In genomic region chr19:46599716-46600392, GRCh38 we compare ENCODE assay signal across 8 cellular contexts. TPM values are rescaled to one million over a fixed set of nuclear protein-coding genes. Genes with fewer than 3 reads are reported as not detected.
A peak's percentile ranks its signal among the peaks of the same experiment; 100 is the strongest.
DNase-seq lines count a peak whose midpoint lies in the region; ATAC-seq lines count a peak whose summit lies in the region.

No MANE protein-coding gene starts in this region.

- no peaks in the 10 kb centered on the region for H3K9me3 ChIP-seq in iPS DF 6.9 (ENCODE audit: control insufficient read depth, insufficient read depth, low read length)

- intact Hi-C loops in activated T-helper 1 cell treated with anti-CD3 and anti-CD28 coated beads, Interleukin-12 subunit alpha, Interleukin-12 subunit beta, Interleukin-2, Interleukin-4 antibody, amounts not matched to agents 30 ng/mL and 10 ng/mL and 1 ng/mL, durations not matched to agents 14 hours and 24 hours and 36 hours (cut with micrococcal nuclease), result loop anchor here (1.0 to 5.0 kb wide), 6 partner anchors 34 to 513 kb away; partner anchors contain the start of genes AP2S1, DACT3, SLC1A5 and ZC3H4

- H3K27ac Mint-ChIP-seq in activated T-helper 1 cell treated with anti-CD3 and anti-CD28 coated beads, Interleukin-12 subunit alpha, Interleukin-12 subunit beta, Interleukin-2, Interleukin-4 antibody, amounts not matched to agents 30 ng/mL and 10 ng/mL and 1 ng/mL, durations not matched to agents 14 hours and 24 hours and 36 hours, result peak overlapping the region; percentile 100
- H3K27ac Mint-ChIP-seq in stimulated activated naive B cell treated with anti-CD40 and anti-IgM and Interleukin-4, amounts not matched to agents 10 μg/mL and 1 μg/mL and 100 μg/mL, for 72 hours, result peak overlapping the region; percentile 100

- in situ Hi-C loops in ACHN (cut with HindIII; ENCODE audit: low pct_ligation_motif_present, low pct_unique_long_range_greater_than_20kb, low sequenced_read_pairs), result no loop called here

- H3K36me3 Mint-ChIP-seq in activated T-helper 1 cell treated with anti-CD3 and anti-CD28 coated beads, Interleukin-12 subunit alpha, Interleukin-12 subunit beta, Interleukin-2, Interleukin-4 antibody, amounts not matched to agents 30 ng/mL and 10 ng/mL and 1 ng/mL, durations not matched to agents 14 hours and 24 hours and 36 hours (ENCODE audit: low read depth), result peaks cover 25% of the 10 kb centered on the region
- H3K36me3 Mint-ChIP-seq in stimulated activated naive B cell treated with anti-CD40 and anti-IgM and Interleukin-4, amounts not matched to agents 10 μg/mL and 1 μg/mL and 100 μg/mL, for 72 hours, result peaks cover 14 to 29% of the 10 kb centered on the region in 2 donors

- DNase-seq in DMS79 treated with DMSO at 0.1 percent for 48 hours (lab: John Stamatoyannopoulos, UW) (peak; percentile 35), DMS79 (lab: John Stamatoyannopoulos, UW) (no peak), iPS DF 6.9 (ENCODE audit: low read depth, low spot score) (no peak), ACHN (no peak), DMS153 treated with DMSO at 0.1 percent for 48 hours (lab: John Stamatoyannopoulos, UW; ENCODE audit: unreplicated experiment) (no peak)
- DNase-seq in activated T-helper 1 cell treated with anti-CD3 and anti-CD28 coated beads, Interleukin-12 subunit alpha, Interleukin-12 subunit beta, Interleukin-2, Interleukin-4 antibody, amounts not matched to agents 30 ng/mL and 10 ng/mL and 1 ng/mL, durations not matched to agents 14 hours and 24 hours and 36 hours (ENCODE audit: low spot score), result no peak
- no peak for DNase-seq in stimulated activated naive B cell treated with anti-CD40 and anti-IgM and Interleukin-4, amounts not matched to agents 10 μg/mL and 1 μg/mL and 100 μg/mL, for 72 hours

- H3K27me3 ChIP-seq in iPS DF 6.9 (ENCODE audit: control insufficient read depth, insufficient read depth, low read length), result no peaks in the 10 kb centered on the region

- H3K27ac ChIP-seq in iPS DF 6.9 (ENCODE audit: low read length), result no peak overlapping the region

- H3K4me3 ChIP-seq in iPS DF 6.9 (ENCODE audit: low read length), result peak overlapping the region; percentile 4; the same call in 1 of the 2 replicates

- H3K4me3 Mint-ChIP-seq in activated T-helper 1 cell treated with anti-CD3 and anti-CD28 coated beads, Interleukin-12 subunit alpha, Interleukin-12 subunit beta, Interleukin-2, Interleukin-4 antibody, amounts not matched to agents 30 ng/mL and 10 ng/mL and 1 ng/mL, durations not matched to agents 14 hours and 24 hours and 36 hours, result peak overlapping the region; percentile 100
- peak overlapping the region; percentile 96 to 99 for H3K4me3 Mint-ChIP-seq in stimulated activated naive B cell treated with anti-CD40 and anti-IgM and Interleukin-4, amounts not matched to agents 10 μg/mL and 1 μg/mL and 100 μg/mL, for 72 hours

- peaks cover 27% of the 10 kb centered on the region for H3K9me3 Mint-ChIP-seq in activated T-helper 1 cell treated with anti-CD3 and anti-CD28 coated beads, Interleukin-12 subunit alpha, Interleukin-12 subunit beta, Interleukin-2, Interleukin-4 antibody, amounts not matched to agents 30 ng/mL and 10 ng/mL and 1 ng/mL, durations not matched to agents 14 hours and 24 hours and 36 hours
- H3K9me3 Mint-ChIP-seq in stimulated activated naive B cell treated with anti-CD40 and anti-IgM and Interleukin-4, amounts not matched to agents 10 μg/mL and 1 μg/mL and 100 μg/mL, for 72 hours, result peaks cover 10% of the 10 kb centered on the region in 2 donors

- no peak for ATAC-seq in stimulated activated naive B cell treated with anti-CD40 and anti-IgM and Interleukin-4, amounts not matched to agents 10 μg/mL and 1 μg/mL and 100 μg/mL, for 72 hours (replicated peaks)
- no peak for ATAC-seq in GM21447 (IDR thresholded peaks at IDR 0.05; ENCODE audit: unreplicated experiment)

- no CpG with 5 or more reads among the region's 9 CpGs for WGBS in iPS DF 6.9 (ENCODE audit: insufficient coverage, insufficient read length)

- no peaks in the 10 kb centered on the region for H3K36me3 ChIP-seq in iPS DF 6.9 (ENCODE audit: control insufficient read depth, insufficient read depth, low read length)

- H3K27me3 Mint-ChIP-seq in activated T-helper 1 cell treated with anti-CD3 and anti-CD28 coated beads, Interleukin-12 subunit alpha, Interleukin-12 subunit beta, Interleukin-2, Interleukin-4 antibody, amounts not matched to agents 30 ng/mL and 10 ng/mL and 1 ng/mL, durations not matched to agents 14 hours and 24 hours and 36 hours (ENCODE audit: insufficient read depth), result peaks cover 5% of the 10 kb centered on the region
- no peaks in the 10 kb centered on the region for H3K27me3 Mint-ChIP-seq in stimulated activated naive B cell treated with anti-CD40 and anti-IgM and Interleukin-4, amounts not matched to agents 10 μg/mL and 1 μg/mL and 100 μg/mL, for 72 hours

- peaks cover 3% of the 10 kb centered on the region for H3K4me1 ChIP-seq in iPS DF 6.9 (ENCODE audit: control insufficient read depth, insufficient read depth, low read length)

- H3K4me1 Mint-ChIP-seq in activated T-helper 1 cell treated with anti-CD3 and anti-CD28 coated beads, Interleukin-12 subunit alpha, Interleukin-12 subunit beta, Interleukin-2, Interleukin-4 antibody, amounts not matched to agents 30 ng/mL and 10 ng/mL and 1 ng/mL, durations not matched to agents 14 hours and 24 hours and 36 hours (ENCODE audit: low read depth), result peaks cover 19% of the 10 kb centered on the region
- H3K4me1 Mint-ChIP-seq in stimulated activated naive B cell treated with anti-CD40 and anti-IgM and Interleukin-4, amounts not matched to agents 10 μg/mL and 1 μg/mL and 100 μg/mL, for 72 hours, result peaks cover 24 to 35% of the 10 kb centered on the region in 2 donors

RNA-seq across cellular contexts. Expression of gene CALM3, which starts 1.3 kb away (rescaled TPM):
- total RNA-seq in activated T-helper 1 cell treated with anti-CD3 and anti-CD28 coated beads, Interleukin-12 subunit alpha, Interleukin-12 subunit beta, Interleukin-2, Interleukin-4 antibody, amounts not matched to agents 30 ng/mL and 10 ng/mL and 1 ng/mL, durations not matched to agents 14 hours and 24 hours and 36 hours, result 568 and 578 TPM in 2 replicates

RNA-seq across cellular contexts. Expression of gene PTGIR, which starts 25.0 kb away (rescaled TPM):
- 217 and 218 TPM in 2 replicates for total RNA-seq in activated T-helper 1 cell treated with anti-CD3 and anti-CD28 coated beads, Interleukin-12 subunit alpha, Interleukin-12 subunit beta, Interleukin-2, Interleukin-4 antibody, amounts not matched to agents 30 ng/mL and 10 ng/mL and 1 ng/mL, durations not matched to agents 14 hours and 24 hours and 36 hours

RNA-seq across cellular contexts. Expression of gene GNG8, which starts 36.1 kb away (rescaled TPM):
- 17.8 and 18.6 TPM in 2 replicates for total RNA-seq in activated T-helper 1 cell treated with anti-CD3 and anti-CD28 coated beads, Interleukin-12 subunit alpha, Interleukin-12 subunit beta, Interleukin-2, Interleukin-4 antibody, amounts not matched to agents 30 ng/mL and 10 ng/mL and 1 ng/mL, durations not matched to agents 14 hours and 24 hours and 36 hours
